14 cellular contexts compared by ENCODE assay signal in genomic region chr2:69464575-69464974, GRCh38. TPM values are rescaled to one million over a fixed set of nuclear protein-coding genes. Genes with fewer than 3 reads are reported as not detected.
DNase-seq lines count a peak whose midpoint lies in the region; ATAC-seq, FAIRE-seq and TF ChIP-seq lines count a peak whose summit lies in the region.
"Had no signal": no experiment of that assay in that cellular context is flagged by ENCODE, and none has a peak within 500 bp of the region (broad histone marks: within the 10 kb centered on the region; RNA-seq: fewer than 3 reads in every experiment).

No MANE protein-coding gene starts in this region.

- H3K27me3 ChIP-seq in AG04450 (ENCODE audit: control insufficient read depth, insufficient read depth, low read length): no peaks in the 10 kb centered on the region

- no peak overlapping the region for H3K27ac ChIP-seq in AG04450 (ENCODE audit: low read depth, low read length)

- peak; percentile 13 for FAIRE-seq in HTR-8/SVneo (lab: Jason Lieb, UNC)

- CTCF ChIA-PET in AG04450 (lab: Charles Lee): no interaction called here

- ATAC-seq in HG02588 (IDR thresholded peaks at IDR 0.05; ENCODE audit: unreplicated experiment): no peak
- no peak for ATAC-seq in HG02852 (IDR thresholded peaks at IDR 0.05; ENCODE audit: unreplicated experiment)
- no peak for ATAC-seq in GM21528 (IDR thresholded peaks at IDR 0.05; ENCODE audit: low FRiP score, unreplicated experiment)
- ATAC-seq: stimulated activated naive B cell treated with anti-CD40 and anti-IgM and Interleukin-4, amounts not matched to agents 10 μg/mL and 1 μg/mL and 100 μg/mL, for 72 hours had no signal

- no peaks in the 10 kb centered on the region for H3K9me3 ChIP-seq in AG04450 (ENCODE audit: control insufficient read depth, insufficient read depth, low read length)

- no peak overlapping the region for H3K4me3 ChIP-seq in AG04450 (ENCODE audit: low read depth, low read length)

- POLR2A ChIA-PET in AG04450 (lab: Yijun Ruan, JAX): interaction anchor here (0.8 kb wide), 1 partner anchor 27 kb away, joined by 6 read pairs; the partner anchor contains the start of gene NFU1

- DNase-seq in AG04450 (ENCODE audit: low read depth, low spot score) (peak; percentile 8), HTR-8/SVneo (ENCODE audit: insufficient read length, low spot score) (no peak), erythroblast (lab: John Stamatoyannopoulos, UW) (peak; percentile 38 to 63), mucosa of gallbladder (ENCODE audit: low spot score) (peak; percentile 47), globus pallidus (ENCODE audit: low spot score) (no peak)
- DNase-seq: activated CD4-positive, alpha-beta T cell treated with anti-CD3 and anti-CD28 coated beads, Interleukin-2, amount 10 ng/mL, durations not matched to agents 7 days and 5 days; activated naive CD8-positive, alpha-beta T cell treated with anti-CD3 and anti-CD28 coated beads, Interleukin-2, amount 10 ng/mL, durations not matched to agents 7 days and 5 days; CD4-positive, alpha-beta T cell; effector CD8-positive, alpha-beta T cell; NCI-H524 treated with DMSO at 0.1 percent for 48 hours; stimulated activated naive B cell treated with anti-CD40 and anti-IgM and Interleukin-4, amounts not matched to agents 10 μg/mL and 1 μg/mL and 100 μg/mL, for 72 hours had no signal

- no peak for TF ChIP-seq POLR2A in erythroblast (IDR thresholded peaks at IDR 0.05; ENCODE audit: low read length)

- TF ChIP-seq CTCF in AG04450 (IDR thresholded peaks at IDR 0.05; ENCODE audit: low read depth, low read length): no peak

RNA-seq across cellular contexts. Expression of gene NFU1, which starts 27.3 kb away (rescaled TPM):
- 42.0 and 62.9 TPM in 2 replicates for polyA plus RNA-seq in AG04450 (2011; rRNA removed)
- polyA minus RNA-seq in AG04450 (2011; rRNA and poly(A)+ RNA removed): 5.5 and 13.1 TPM in 2 replicates
- total RNA-seq in mucosa of gallbladder: 37.6 TPM

Comparison
In these comparisons a context has a peak if more than half of its experiments do, and no peak if none do; other contexts are left out.
1. DNase-seq: peak in AG04450 (single experiment), erythroblast (2 of 2) and mucosa of gallbladder (single experiment); none in HTR-8/SVneo (single experiment) and globus pallidus (single experiment).